ENCODE assay signal across 8 cellular contexts in the genomic region with DNA sequence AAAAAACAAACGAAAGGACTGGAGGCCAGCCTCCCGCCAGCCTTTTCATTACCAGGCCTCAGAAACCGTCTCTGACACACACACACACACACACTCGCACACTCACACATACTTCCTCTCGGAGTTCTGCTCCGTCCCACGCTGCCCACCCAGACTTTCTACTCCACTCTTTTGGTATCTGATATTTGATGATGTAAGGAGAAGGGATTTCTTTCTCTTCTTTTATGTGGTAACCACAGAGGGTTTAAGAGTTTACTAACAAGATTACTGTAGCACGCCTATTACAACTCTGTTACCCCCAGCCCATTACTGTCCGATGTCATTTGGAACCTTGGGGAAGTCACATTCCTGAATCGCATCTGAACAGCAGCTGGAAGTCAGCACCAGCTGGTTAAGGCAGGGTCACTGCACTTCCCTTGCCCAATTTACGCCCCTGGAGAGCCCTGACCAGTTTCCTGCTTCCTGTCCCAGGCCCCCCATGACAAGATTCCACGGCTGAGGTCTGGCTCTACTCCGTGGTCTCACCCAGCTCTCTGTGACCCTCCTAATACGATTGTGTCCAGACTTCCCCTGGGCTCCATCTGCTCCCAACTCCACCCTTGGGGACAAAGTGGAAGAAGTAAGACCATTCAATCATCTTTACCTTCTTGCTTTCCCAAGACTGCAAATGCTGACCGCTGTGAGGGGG. TPM values are rescaled to one million over a fixed set of nuclear protein-coding genes. Genes with fewer than 3 reads are reported as not detected.
DNase-seq lines count a peak whose midpoint lies in the region; ATAC-seq and TF ChIP-seq lines count a peak whose summit lies in the region.

No MANE protein-coding gene starts in this region.

- H3K27me3 ChIP-seq in neuronal stem cell (ENCODE audit: control insufficient read depth in 3 of 3, insufficient read depth in 3 of 3, low read depth in 1 of 3, low read length in 3 of 3): no peaks in the 10 kb centered on the region

- peak overlapping the region; percentile 98 for H3K14ac ChIP-seq in neuronal stem cell (ENCODE audit: low read length)

- H2BK15ac ChIP-seq in neuronal stem cell (ENCODE audit: low read length): peak overlapping the region; percentile 69

- H3K4me3 ChIP-seq in neuronal stem cell (ENCODE audit: low read length in 2 of 2): peak overlapping the region; percentile 62 to 98

- H3K4me2 ChIP-seq in neuronal stem cell (ENCODE audit: insufficient read depth, low read length, poor library complexity, severe bottlenecking): peak overlapping the region; percentile 90

- H3K4me1 ChIP-seq in neuronal stem cell (ENCODE audit: control insufficient read depth in 2 of 2, insufficient read depth in 1 of 2, low read depth in 1 of 2, low read length in 2 of 2): peaks cover 34 to 36% of the 10 kb centered on the region in 2 donors

- peak overlapping the region; percentile 20 for H4K8ac ChIP-seq in neuronal stem cell (ENCODE audit: low read depth, low read length)

- peak overlapping the region; percentile 95 for H3K18ac ChIP-seq in neuronal stem cell (ENCODE audit: low read length)

- WGBS in neuronal stem cell (ENCODE audit: extremely low coverage in 2 of 2, insufficient read length in 2 of 2, insufficient replicate concordance in 1 of 2), 2 donors: no CpG with 5 or more reads among the region's 15 CpGs

- H2BK5ac ChIP-seq in neuronal stem cell (ENCODE audit: low read length): peak overlapping the region; percentile 83

- H3K79me1 ChIP-seq in neuronal stem cell (ENCODE audit: low read depth, low read length): peaks cover 5% of the 10 kb centered on the region

- peak overlapping the region; percentile 89 for H2AK5ac ChIP-seq in neuronal stem cell (ENCODE audit: low read depth, low read length)

- H4K91ac ChIP-seq in neuronal stem cell (ENCODE audit: low read depth, low read length, poor library complexity): no peak overlapping the region

- TF ChIP-seq CTCF in VCaP (conservative IDR thresholded peaks at IDR 0.05): no peak

- peak overlapping the region; percentile 53; the same call in 1 of the 2 replicates for H3K27ac ChIP-seq in VCaP
- H3K27ac ChIP-seq in neuronal stem cell (replicated peaks; ENCODE audit: low read length): peak overlapping the region; percentile 43

- peak overlapping the region; percentile 83 for H3K23ac ChIP-seq in neuronal stem cell (ENCODE audit: low read depth, low read length, poor library complexity)

- DNase-seq in GM03348 (ENCODE audit: low spot score) (peak; percentile 37), fibroblast of peridontal ligament (ENCODE audit: extremely low read depth) (peak; percentile 61), neuronal stem cell (ENCODE audit: low spot score) (no peak), DMS53 treated with DMSO at 0.1 percent for 48 hours (lab: John Stamatoyannopoulos, UW; ENCODE audit: unreplicated experiment) (no peak), NCI-H146 (lab: John Stamatoyannopoulos, UW) (no peak)

- H2BK12ac ChIP-seq in neuronal stem cell (ENCODE audit: low read length): no peak overlapping the region

- H2BK120ac ChIP-seq in neuronal stem cell (ENCODE audit: low read depth, low read length): no peak overlapping the region

- H3K36me3 ChIP-seq in neuronal stem cell (replicated peaks in 1 of 2; ENCODE audit: control insufficient read depth in 2 of 2, insufficient read depth in 2 of 2, low read length in 2 of 2): peaks cover 0 to 2% of the 10 kb centered on the region in 2 donors

- H3K9me3 ChIP-seq in neuronal stem cell (replicated peaks in 1 of 2; ENCODE audit: control insufficient read depth in 2 of 2, insufficient read depth in 1 of 2, low read depth in 1 of 2, low read length in 2 of 2): no peaks in the 10 kb centered on the region

- ATAC-seq in GM18498 (IDR thresholded peaks at IDR 0.05; ENCODE audit: unreplicated experiment) (no peak), GM21423 (IDR thresholded peaks at IDR 0.05; ENCODE audit: unreplicated experiment) (no peak)

- H2AFZ ChIP-seq in neuronal stem cell (ENCODE audit: low read length): peak overlapping the region; percentile 99

- H3K4ac ChIP-seq in neuronal stem cell (ENCODE audit: low read length): no peak overlapping the region

- peak overlapping the region; percentile 99 for H3K9ac ChIP-seq in neuronal stem cell (ENCODE audit: low read depth, low read length, poor library complexity)

RNA-seq across cellular contexts. Expression of gene DENND2A, which starts 1.1 kb away (rescaled TPM):
- 32.4 TPM for polyA plus RNA-seq in neuronal stem cell (2013, experiment 1 of 2)
- 33.1 TPM for polyA plus RNA-seq in neuronal stem cell (2013, experiment 2 of 2)

RNA-seq across cellular contexts. Expression of gene ADCK2, which starts 33.2 kb away (rescaled TPM):
- polyA plus RNA-seq in neuronal stem cell (2013, experiment 1 of 2): 8.7 TPM
- 8.8 TPM for polyA plus RNA-seq in neuronal stem cell (2013, experiment 2 of 2)

RNA-seq across cellular contexts. Expression of gene NDUFB2, which starts 57.0 kb away (rescaled TPM):
- 296 TPM for polyA plus RNA-seq in neuronal stem cell (2013, experiment 1 of 2)
- 293 TPM for polyA plus RNA-seq in neuronal stem cell (2013, experiment 2 of 2)

Comparison
In these comparisons a context has a peak if more than half of its experiments do, and no peak if none do; other contexts are left out.
1. DNase-seq: peak in GM03348 (single experiment) and fibroblast of peridontal ligament (single experiment); none in neuronal stem cell (single experiment), DMS53 treated with DMSO at 0.1 percent for 48 hours (single experiment) and NCI-H146 (single experiment).